ENCODE assay signal across 1 cellular context in the genomic region with DNA sequence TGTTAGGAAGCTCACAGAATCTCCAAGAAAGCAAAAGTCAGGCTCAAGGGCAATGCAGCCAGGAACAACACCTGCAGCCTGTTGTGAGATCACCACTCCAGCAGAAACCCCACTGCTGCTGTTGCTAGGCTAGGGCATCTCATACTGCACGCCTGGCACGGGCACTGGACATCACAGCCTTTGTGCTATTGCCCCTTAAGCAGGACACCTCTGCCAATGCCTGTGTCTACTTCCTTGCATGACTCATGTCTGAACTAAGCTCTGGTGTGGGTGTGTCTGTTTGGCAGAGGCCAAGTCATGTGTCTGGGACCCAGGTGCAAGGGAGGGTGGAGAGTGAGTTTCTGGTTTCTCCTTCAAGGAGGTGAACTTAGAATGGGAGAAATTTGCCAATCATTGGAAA.
TF ChIP-seq lines count a peak whose summit lies in the region.

No MANE protein-coding gene starts in this region.

TF ChIP-seq in K562, 482 proteins besides CTCF, POLR2A, EP300 and RAD21 (continued from another document):
- TF ChIP-seq, protein P1, sequence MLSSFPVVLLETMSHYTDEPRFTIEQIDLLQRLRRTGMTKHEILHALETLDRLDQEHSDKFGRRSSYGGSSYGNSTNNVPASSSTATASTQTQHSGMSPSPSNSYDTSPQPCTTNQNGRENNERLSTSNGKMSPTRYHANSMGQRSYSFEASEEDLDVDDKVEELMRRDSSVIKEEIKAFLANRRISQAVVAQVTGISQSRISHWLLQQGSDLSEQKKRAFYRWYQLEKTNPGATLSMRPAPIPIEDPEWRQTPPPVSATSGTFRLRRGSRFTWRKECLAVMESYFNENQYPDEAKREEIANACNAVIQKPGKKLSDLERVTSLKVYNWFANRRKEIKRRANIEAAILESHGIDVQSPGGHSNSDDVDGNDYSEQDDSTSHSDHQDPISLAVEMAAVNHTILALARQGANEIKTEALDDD (IDR thresholded peaks at IDR 0.05), result no peak
- TF ChIP-seq TRIM24 (IDR thresholded peaks at IDR 0.05), result no peak
- TF ChIP-seq, protein P2, sequence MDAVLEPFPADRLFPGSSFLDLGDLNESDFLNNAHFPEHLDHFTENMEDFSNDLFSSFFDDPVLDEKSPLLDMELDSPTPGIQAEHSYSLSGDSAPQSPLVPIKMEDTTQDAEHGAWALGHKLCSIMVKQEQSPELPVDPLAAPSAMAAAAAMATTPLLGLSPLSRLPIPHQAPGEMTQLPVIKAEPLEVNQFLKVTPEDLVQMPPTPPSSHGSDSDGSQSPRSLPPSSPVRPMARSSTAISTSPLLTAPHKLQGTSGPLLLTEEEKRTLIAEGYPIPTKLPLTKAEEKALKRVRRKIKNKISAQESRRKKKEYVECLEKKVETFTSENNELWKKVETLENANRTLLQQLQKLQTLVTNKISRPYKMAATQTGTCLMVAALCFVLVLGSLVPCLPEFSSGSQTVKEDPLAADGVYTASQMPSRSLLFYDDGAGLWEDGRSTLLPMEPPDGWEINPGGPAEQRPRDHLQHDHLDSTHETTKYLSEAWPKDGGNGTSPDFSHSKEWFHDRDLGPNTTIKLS (IDR thresholded peaks at IDR 0.05; ENCODE audit: borderline replicate concordance, low read depth), result no peak
- TF ChIP-seq POLR2AphosphoS2 (IDR thresholded peaks at IDR 0.05; ENCODE audit: low read length), result no peak
- no peak for TF ChIP-seq MTF1 (CRISPR knock-in tag; IDR thresholded peaks at IDR 0.05; ENCODE audit: borderline replicate concordance)
- no peak for TF ChIP-seq COPS2 (conservative IDR thresholded peaks at IDR 0.05)
- TF ChIP-seq TCF7L2 (IDR thresholded peaks at IDR 0.05; ENCODE audit: low read depth, low read length), result no peak
- TF ChIP-seq ZNF24 (IDR thresholded peaks at IDR 0.05), result no peak
- no peak for TF ChIP-seq ZNF175 (CRISPR knock-in tag; IDR thresholded peaks at IDR 0.05; ENCODE audit: low read depth)
- no peak for TF ChIP-seq ZNF785 (CRISPR knock-in tag; IDR thresholded peaks at IDR 0.05)
- TF ChIP-seq, protein P3, sequence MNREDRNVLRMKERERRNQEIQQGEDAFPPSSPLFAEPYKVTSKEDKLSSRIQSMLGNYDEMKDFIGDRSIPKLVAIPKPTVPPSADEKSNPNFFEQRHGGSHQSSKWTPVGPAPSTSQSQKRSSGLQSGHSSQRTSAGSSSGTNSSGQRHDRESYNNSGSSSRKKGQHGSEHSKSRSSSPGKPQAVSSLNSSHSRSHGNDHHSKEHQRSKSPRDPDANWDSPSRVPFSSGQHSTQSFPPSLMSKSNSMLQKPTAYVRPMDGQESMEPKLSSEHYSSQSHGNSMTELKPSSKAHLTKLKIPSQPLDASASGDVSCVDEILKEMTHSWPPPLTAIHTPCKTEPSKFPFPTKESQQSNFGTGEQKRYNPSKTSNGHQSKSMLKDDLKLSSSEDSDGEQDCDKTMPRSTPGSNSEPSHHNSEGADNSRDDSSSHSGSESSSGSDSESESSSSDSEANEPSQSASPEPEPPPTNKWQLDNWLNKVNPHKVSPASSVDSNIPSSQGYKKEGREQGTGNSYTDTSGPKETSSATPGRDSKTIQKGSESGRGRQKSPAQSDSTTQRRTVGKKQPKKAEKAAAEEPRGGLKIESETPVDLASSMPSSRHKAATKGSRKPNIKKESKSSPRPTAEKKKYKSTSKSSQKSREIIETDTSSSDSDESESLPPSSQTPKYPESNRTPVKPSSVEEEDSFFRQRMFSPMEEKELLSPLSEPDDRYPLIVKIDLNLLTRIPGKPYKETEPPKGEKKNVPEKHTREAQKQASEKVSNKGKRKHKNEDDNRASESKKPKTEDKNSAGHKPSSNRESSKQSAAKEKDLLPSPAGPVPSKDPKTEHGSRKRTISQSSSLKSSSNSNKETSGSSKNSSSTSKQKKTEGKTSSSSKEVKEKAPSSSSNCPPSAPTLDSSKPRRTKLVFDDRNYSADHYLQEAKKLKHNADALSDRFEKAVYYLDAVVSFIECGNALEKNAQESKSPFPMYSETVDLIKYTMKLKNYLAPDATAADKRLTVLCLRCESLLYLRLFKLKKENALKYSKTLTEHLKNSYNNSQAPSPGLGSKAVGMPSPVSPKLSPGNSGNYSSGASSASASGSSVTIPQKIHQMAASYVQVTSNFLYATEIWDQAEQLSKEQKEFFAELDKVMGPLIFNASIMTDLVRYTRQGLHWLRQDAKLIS (CRISPR knock-in tag; IDR thresholded peaks at IDR 0.05), result no peak
- no peak for TF ChIP-seq ZNF324 (CRISPR knock-in tag; IDR thresholded peaks at IDR 0.05)
- TF ChIP-seq GATA2 (CRISPR knock-in tag; IDR thresholded peaks at IDR 0.05), result no peak
- TF ChIP-seq TARDBP (IDR thresholded peaks at IDR 0.05), result no peak
- TF ChIP-seq JUN (IDR thresholded peaks at IDR 0.05; ENCODE audit: borderline replicate concordance, low read depth, low read length), result peak; percentile 65; the same call in 1 of the 2 replicates
- TF ChIP-seq JUN (CRISPR knock-in tag; IDR thresholded peaks at IDR 0.05; ENCODE audit: borderline replicate concordance), result no peak
- TF ChIP-seq C11orf30 (IDR thresholded peaks at IDR 0.05; ENCODE audit: low read depth), result no peak
